Comparison of ENCODE assay signal across 8 cellular contexts in the genomic region with DNA sequence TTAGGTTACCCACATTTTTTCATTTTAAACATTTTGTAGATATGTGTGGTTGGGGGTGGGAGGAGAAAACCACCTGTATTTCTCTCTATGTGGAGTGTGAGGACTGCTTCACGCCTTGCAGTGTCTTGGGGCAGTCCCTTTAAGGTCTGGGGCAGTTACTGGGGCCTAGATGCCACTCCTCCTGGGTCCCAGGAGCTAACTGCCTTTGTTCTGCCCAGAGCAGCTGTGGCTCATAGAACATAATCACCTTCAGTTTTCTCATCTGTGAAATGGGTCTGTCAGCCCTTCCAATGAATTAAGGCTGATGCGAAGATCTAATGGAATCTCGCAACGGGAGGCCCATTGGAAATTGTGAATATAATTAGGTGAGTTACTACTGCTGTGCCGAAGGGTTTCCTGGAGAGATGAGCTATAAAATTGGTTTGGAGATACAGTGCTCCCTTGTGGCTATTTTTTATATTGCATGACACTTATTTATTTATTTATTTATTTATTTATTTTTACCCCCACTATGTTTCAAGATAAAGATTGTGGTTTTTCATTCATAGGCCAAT. TPM values are rescaled to one million over a fixed set of nuclear protein-coding genes. Genes with fewer than 3 reads are reported as not detected.
DNase-seq lines count a peak whose midpoint lies in the region; ATAC-seq and TF ChIP-seq lines count a peak whose summit lies in the region.

No MANE protein-coding gene starts in this region.

- H3K4me1 ChIP-seq in breast epithelium, result no peaks in the 10 kb centered on the region

- ATAC-seq in HG03175 (IDR thresholded peaks at IDR 0.05; ENCODE audit: unreplicated experiment) (no peak), HG03135 (IDR thresholded peaks at IDR 0.05; ENCODE audit: unreplicated experiment) (no peak)

- TF ChIP-seq CTCF in breast epithelium (IDR thresholded peaks at IDR 0.05), result peak in 2 of 3 donors; percentile 31 to 46

- H3K27me3 ChIP-seq in breast epithelium, result no peaks in the 10 kb centered on the region

- H3K9me3 Mint-ChIP-seq in activated naive CD4-positive, alpha-beta T cell treated with anti-CD3 and anti-CD28 coated beads for 36 hours, result no peaks in the 10 kb centered on the region

- no peaks in the 10 kb centered on the region for H3K4me1 Mint-ChIP-seq in activated naive CD4-positive, alpha-beta T cell treated with anti-CD3 and anti-CD28 coated beads for 36 hours (ENCODE audit: low read depth)

- no peak overlapping the region for H3K27ac ChIP-seq in breast epithelium

- TF ChIP-seq POLR2A in breast epithelium (IDR thresholded peaks at IDR 0.05), result no peak

- peaks cover 9% of the 10 kb centered on the region for H3K27me3 Mint-ChIP-seq in activated naive CD4-positive, alpha-beta T cell treated with anti-CD3 and anti-CD28 coated beads for 36 hours (ENCODE audit: low read depth)

- no peaks in the 10 kb centered on the region for H3K36me3 Mint-ChIP-seq in activated naive CD4-positive, alpha-beta T cell treated with anti-CD3 and anti-CD28 coated beads for 36 hours (ENCODE audit: low read depth)

- H3K36me3 ChIP-seq in breast epithelium, result no peaks in the 10 kb centered on the region

- intact Hi-C loops in breast epithelium (cut with DNase I; ENCODE audit: low total_unique reads), result loop anchor here (10.0 kb wide), 1 partner anchor 296 kb away; no protein-coding TSS in a partner anchor
- intact Hi-C loops in activated naive CD4-positive, alpha-beta T cell treated with anti-CD3 and anti-CD28 coated beads for 36 hours (cut with micrococcal nuclease), result loop anchor here (5.0 kb wide), 1 partner anchor 41 kb away; no protein-coding TSS in a partner anchor

- no peak overlapping the region for H3K4me3 Mint-ChIP-seq in activated naive CD4-positive, alpha-beta T cell treated with anti-CD3 and anti-CD28 coated beads for 36 hours

- H3K4me3 ChIP-seq in breast epithelium, result no peak overlapping the region

- CTCF ChIA-PET in activated naive CD4-positive, alpha-beta T cell treated with anti-CD3 and anti-CD28 coated beads for 36 hours (lab: Charles Lee), result interaction anchor here (0.6 to 1.1 kb wide), 3 partner anchors 35 to 376 kb away, joined by 3 to 5 read pairs (median 4); no protein-coding TSS in a partner anchor

- H3K9me3 ChIP-seq in breast epithelium, result no peaks in the 10 kb centered on the region

- H3K27ac Mint-ChIP-seq in activated naive CD4-positive, alpha-beta T cell treated with anti-CD3 and anti-CD28 coated beads for 36 hours, result no peak overlapping the region

- DNase-seq in SIG-M5 treated with dmso at 0.1 percent for 504 hours (lab: John Stamatoyannopoulos, UW; ENCODE audit: unreplicated experiment) (peak; percentile 38), SIG-M5 (lab: John Stamatoyannopoulos, UW) (no peak), NCI-H146 treated with DMSO at 0.1 percent for 48 hours (lab: John Stamatoyannopoulos, UW; ENCODE audit: unreplicated experiment) (peak; percentile 27), breast epithelium (ENCODE audit: low spot score in 2 of 2) (no peak), lung microvascular endothelial cell (ENCODE audit: low read depth in 2 of 2) (peak; percentile 32 to 50)
- DNase-seq in activated naive CD4-positive, alpha-beta T cell treated with anti-CD3 and anti-CD28 coated beads for 36 hours, result no peak

RNA-seq across cellular contexts. Expression of a gene that starts 22.9 kb away (rescaled TPM):
- not detected for total RNA-seq in breast epithelium
- total RNA-seq in lung microvascular endothelial cell, result not detected in 2 replicates
- total RNA-seq in activated naive CD4-positive, alpha-beta T cell treated with anti-CD3 and anti-CD28 coated beads for 36 hours, result not detected

RNA-seq across cellular contexts. Expression of a gene that starts 53.4 kb away (rescaled TPM):
- total RNA-seq in breast epithelium, result not detected
- total RNA-seq in lung microvascular endothelial cell, result not detected in 2 replicates
- not detected for total RNA-seq in activated naive CD4-positive, alpha-beta T cell treated with anti-CD3 and anti-CD28 coated beads for 36 hours

RNA-seq across cellular contexts. Expression of a gene that starts 57.3 kb away (rescaled TPM):
- total RNA-seq in breast epithelium (1 to 10 TPM; 2.0 to 4.2 (median 3.7) TPM), lung microvascular endothelial cell (under 0.01 TPM in 1 of 2 replicates, not detected in the other)
- total RNA-seq in activated naive CD4-positive, alpha-beta T cell treated with anti-CD3 and anti-CD28 coated beads for 36 hours, result not detected

Comparison
In these comparisons a context has a peak if more than half of its experiments do, and no peak if none do; other contexts are left out.
1. DNase-seq: peak in SIG-M5 treated with dmso at 0.1 percent for 504 hours (single experiment), NCI-H146 treated with DMSO at 0.1 percent for 48 hours (single experiment) and lung microvascular endothelial cell (2 of 2); none in SIG-M5 (single experiment), breast epithelium (0 of 2) and activated naive CD4-positive, alpha-beta T cell treated with anti-CD3 and anti-CD28 coated beads for 36 hours (single experiment).